Comparison of ENCODE assay signal across 23 cellular contexts in genomic region chr12:77345336-77345735, GRCh38.
"Had no signal": no experiment of that assay in that cellular context is flagged by ENCODE, and none has a peak within 500 bp of the region (broad histone marks: within the 10 kb centered on the region; RNA-seq: fewer than 3 reads in every experiment).

No MANE protein-coding gene starts in this region.

- H3K4me3 ChIP-seq: ascending aorta, body of pancreas, SJCRH30 had no signal

- H3K4me1 ChIP-seq: body of pancreas, SJCRH30 had no signal

- H3K36me3 ChIP-seq: ascending aorta, SJCRH30 had no signal

- DNase-seq: activated CD4-positive, alpha-beta T cell treated with anti-CD3 and anti-CD28 coated beads for 48 hours; activated CD4-positive, alpha-beta T cell treated with anti-CD3 and anti-CD28 coated beads, Interleukin-2, amount 50 U/mL, for 4 hours; activated CD4-positive, CD25-positive, alpha-beta regulatory T cell treated with anti-CD3 and anti-CD28 coated beads, Interleukin-2, amount 50 U/mL, for 72 hours; activated CD8-positive, alpha-beta memory T cell treated with anti-CD3 and anti-CD28 coated beads, Interleukin-2, amount 10 ng/mL, durations not matched to agents 7 days and 5 days; activated effector memory CD4-positive, alpha-beta T cell treated with Interleukin-2 at 50 U/mL for 16 hours; activated naive CD4-positive, alpha-beta T cell; activated naive CD8-positive, alpha-beta T cell treated with anti-CD3 and anti-CD28 coated beads, Interleukin-2, amount 50 U/mL, for 24 hours; activated T-cell treated with anti-CD3 and anti-CD28 coated beads, Interleukin-2, amount 50 U/mL, for 24 hours; amniotic stem cell; body of pancreas; KBM-7; NCI-H1048; NCI-H2029; NCI-H2107; NCI-H2171 treated with DMSO at 0.1 percent for 48 hours; NCI-H345; NCI-H510A; NCI-H526 treated with DMSO at 0.1 percent for 48 hours; NCI-H82; SJCRH30 had no signal

- H3K9me3 ChIP-seq: ascending aorta, body of pancreas, SJCRH30 had no signal

- H3K27me3 ChIP-seq: ascending aorta, body of pancreas, SJCRH30 had no signal

- ATAC-seq: activated CD8-positive, alpha-beta memory T cell treated with anti-CD3 and anti-CD28 coated beads, Interleukin-2, amount 10 ng/mL, durations not matched to agents 7 days and 5 days; activated naive CD8-positive, alpha-beta T cell treated with anti-CD3 and anti-CD28 coated beads, Interleukin-2, amount 50 U/mL, for 24 hours; body of pancreas; WTC11 had no signal

- FAIRE-seq: bronchial epithelial cell had no signal

- H3K27ac ChIP-seq: ascending aorta, body of pancreas, SJCRH30 had no signal
